ENCODE assay signal across 18 cellular contexts in the genomic region with DNA sequence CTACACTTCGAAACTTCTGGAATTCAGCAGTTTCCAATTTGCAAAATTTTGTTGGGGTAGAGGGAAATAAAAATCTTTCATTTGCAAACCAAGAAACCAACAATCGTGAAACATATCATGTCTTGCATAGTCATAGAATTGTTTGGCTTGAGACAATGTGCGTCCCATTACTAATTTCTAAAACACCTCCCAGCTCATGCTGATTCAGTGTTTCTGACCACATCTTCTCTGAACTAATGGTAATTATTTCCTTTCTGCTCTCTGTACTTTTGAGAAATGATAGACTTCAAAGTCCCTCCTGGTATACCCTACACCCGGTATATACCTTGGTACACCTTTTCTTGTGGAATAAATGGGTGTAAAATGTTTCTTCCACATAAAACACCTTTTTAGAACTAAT. TPM values are rescaled to one million over a fixed set of nuclear protein-coding genes. Genes with fewer than 3 reads are reported as not detected.
DNase-seq lines count a peak whose midpoint lies in the region; TF ChIP-seq lines count a peak whose summit lies in the region.
"Had no signal": no experiment of that assay in that cellular context is flagged by ENCODE, and none has a peak within 500 bp of the region (broad histone marks: within the 10 kb centered on the region; RNA-seq: fewer than 3 reads in every experiment).

No MANE protein-coding gene starts in this region.

- DNase-seq in A673 (ENCODE audit: low spot score) (no peak), GM04503 (ENCODE audit: low read depth) (peak; percentile 28), SJSA1 (ENCODE audit: low read depth in 1 of 2, low spot score in 2 of 2) (peak in 1 of 2 experiments; percentile 51), fibroblast of mammary gland (ENCODE audit: low read depth) (peak; percentile 73), NCI-H774 (lab: John Stamatoyannopoulos, UW) (no peak), NCI-H2107 treated with DMSO at 0.1 percent for 48 hours (lab: John Stamatoyannopoulos, UW; ENCODE audit: unreplicated experiment) (no peak), NCI-H524 (lab: John Stamatoyannopoulos, UW) (no peak)
- DNase-seq in CD4-positive, alpha-beta memory T cell, result no peak
- DNase-seq: hypothalamus; left colon; mucosa of descending colon; NCI-H1417 treated with DMSO at 0.1 percent for 48 hours; NCI-H510A treated with DMSO at 0.1 percent for 48 hours; occipital lobe; OCI-M1; sigmoid colon; stimulated activated CD4-positive, alpha-beta T cell treated with anti-CD3 and anti-CD28 coated beads, Interleukin-4, amount 100 ng/mL, for 24 hours had no signal

- peaks cover 67% of the 10 kb centered on the region for H3K4me1 ChIP-seq in A673 (ENCODE audit: insufficient read depth, low read length, poor library complexity, severe bottlenecking)
- H3K4me1 ChIP-seq in SJSA1 (replicated peaks), result peaks cover 49% of the 10 kb centered on the region
- no peaks in the 10 kb centered on the region for H3K4me1 ChIP-seq in CD4-positive, alpha-beta memory T cell (ENCODE audit: insufficient read depth, low read length)

- H3K4me1 Mint-ChIP-seq in CD4-positive, alpha-beta memory T cell, result peaks cover 0 to 4% (median 0%) of the 10 kb centered on the region in 4 donors

- H3K36me3 ChIP-seq in A673 (ENCODE audit: insufficient read depth, low read length, poor library complexity, severe bottlenecking), result peaks cover 11% of the 10 kb centered on the region
- no peaks in the 10 kb centered on the region for H3K36me3 ChIP-seq in SJSA1
- no peaks in the 10 kb centered on the region for H3K36me3 ChIP-seq in CD4-positive, alpha-beta memory T cell (ENCODE audit: insufficient read depth, low read length)

- H3K27ac ChIP-seq in A673 (ENCODE audit: low read depth, low read length, poor library complexity, severe bottlenecking) (peak overlapping the region; percentile 92), SJSA1 (peak overlapping the region; percentile 90)
- H3K27ac ChIP-seq in CD4-positive, alpha-beta memory T cell (ENCODE audit: low read depth, low read length), result no peak overlapping the region
- H3K27ac ChIP-seq: sigmoid colon had no signal

- BruUV-seq in A673 (replicated peaks; lab: Mats Ljungman, UMichigan), result no TSS peak

- no peaks in the 10 kb centered on the region for H3K9me3 Mint-ChIP-seq in CD4-positive, alpha-beta memory T cell

- H3K4me3 Mint-ChIP-seq in CD4-positive, alpha-beta memory T cell, result no peak overlapping the region
- H3K4me3 Mint-ChIP-seq: B cell had no signal

- H3K9me3 ChIP-seq in A673 (ENCODE audit: low read depth, low read length, poor library complexity, severe bottlenecking) (no peaks in the 10 kb centered on the region), SJSA1 (replicated peaks) (no peaks in the 10 kb centered on the region)
- H3K9me3 ChIP-seq in CD4-positive, alpha-beta memory T cell (ENCODE audit: control insufficient read depth in 1 of 2, low read length in 2 of 2), result no peaks in the 10 kb centered on the region
- H3K9me3 ChIP-seq: mucosa of descending colon, sigmoid colon had no signal

- H3K27me3 ChIP-seq in A673 (replicated peaks; ENCODE audit: insufficient read depth, low read depth, low read length, poor library complexity) (no peaks in the 10 kb centered on the region), SJSA1 (replicated peaks) (no peaks in the 10 kb centered on the region)
- H3K27me3 ChIP-seq in CD4-positive, alpha-beta memory T cell (ENCODE audit: insufficient read depth, low read length), result no peaks in the 10 kb centered on the region
- H3K27me3 ChIP-seq: sigmoid colon had no signal

- intact Hi-C loops in A673 (cut with micrococcal nuclease; ENCODE audit: unreplicated experiment), result loop anchor here (2.0 to 5.0 kb wide), 3 partner anchors 86 to 207 kb away; no protein-coding TSS in a partner anchor
- intact Hi-C loops in CD4-positive, alpha-beta memory T cell (cut with micrococcal nuclease), result no loop called here

- CTCF ChIA-PET in A673 (lab: Charles Lee), result no interaction called here
- CTCF ChIA-PET in CD4-positive, alpha-beta memory T cell (lab: Charles Lee; ENCODE audit: partially characterized antibody), result no interaction called here

- no peak overlapping the region for H3K27ac Mint-ChIP-seq in CD4-positive, alpha-beta memory T cell
- H3K27ac Mint-ChIP-seq: B cell had no signal

- TF ChIP-seq CTCF in A673 (conservative IDR thresholded peaks at IDR 0.05; ENCODE audit: low read depth, low read length) (no peak), fibroblast of mammary gland (conservative IDR thresholded peaks at IDR 0.05; ENCODE audit: control insufficient read depth, insufficient read depth, low read depth, low read length) (no peak)

- H3K4me3 ChIP-seq in A673 (ENCODE audit: low read depth, low read length, poor library complexity, severe bottlenecking) (no peak overlapping the region), SJSA1 (no peak overlapping the region), fibroblast of mammary gland (ENCODE audit: control insufficient read depth, low read depth, low read length) (no peak overlapping the region)
- no peak overlapping the region for H3K4me3 ChIP-seq in CD4-positive, alpha-beta memory T cell (ENCODE audit: low read length in 2 of 2)
- H3K4me3 ChIP-seq: mucosa of descending colon, sigmoid colon had no signal

- H3K27me3 Mint-ChIP-seq in CD4-positive, alpha-beta memory T cell, result no peaks in the 10 kb centered on the region
- H3K27me3 Mint-ChIP-seq: B cell had no signal

- POLR2A ChIA-PET in A673 (lab: Charles Lee; ENCODE audit: low non-redundant PET), result no interaction called here
- POLR2A ChIA-PET in CD4-positive, alpha-beta memory T cell (lab: Charles Lee; ENCODE audit: partially characterized antibody), result no interaction called here

- peaks cover 11 to 23% of the 10 kb centered on the region in 2 donors for H3K36me3 Mint-ChIP-seq in CD4-positive, alpha-beta memory T cell

RNA-seq across cellular contexts. Expression of a gene that starts 41.8 kb away (rescaled TPM):
- total RNA-seq in A673 (2021), result 157 and 159 TPM in 2 replicates
- total RNA-seq in SJSA1 (2014; rRNA removed; shearing (Covaris generic)), result 57.9 and 64.3 TPM in 2 replicates
- total RNA-seq in CD4-positive, alpha-beta memory T cell, result not detected
- polyA plus RNA-seq in CD4-positive, alpha-beta memory T cell, result under 1 TPM; 0.11 to 0.42 TPM

Comparison
In these comparisons a context has a peak if more than half of its experiments do, and no peak if none do; other contexts are left out.
1. DNase-seq: peak in GM04503 (single experiment) and fibroblast of mammary gland (single experiment); none in A673 (single experiment), NCI-H774 (single experiment), CD4-positive, alpha-beta memory T cell (0 of 5), NCI-H2107 treated with DMSO at 0.1 percent for 48 hours (single experiment) and NCI-H524 (0 of 2).
2. RNA of a gene that starts 41.8 kb away (total RNA-seq): 157 to 159 TPM in A673 and 57.9 to 64.3 TPM in SJSA1; not detected in CD4-positive, alpha-beta memory T cell; every median in the first group is over 10 times any median in the second.